ENCODE assay signal across 21 cellular contexts in the genomic region with DNA sequence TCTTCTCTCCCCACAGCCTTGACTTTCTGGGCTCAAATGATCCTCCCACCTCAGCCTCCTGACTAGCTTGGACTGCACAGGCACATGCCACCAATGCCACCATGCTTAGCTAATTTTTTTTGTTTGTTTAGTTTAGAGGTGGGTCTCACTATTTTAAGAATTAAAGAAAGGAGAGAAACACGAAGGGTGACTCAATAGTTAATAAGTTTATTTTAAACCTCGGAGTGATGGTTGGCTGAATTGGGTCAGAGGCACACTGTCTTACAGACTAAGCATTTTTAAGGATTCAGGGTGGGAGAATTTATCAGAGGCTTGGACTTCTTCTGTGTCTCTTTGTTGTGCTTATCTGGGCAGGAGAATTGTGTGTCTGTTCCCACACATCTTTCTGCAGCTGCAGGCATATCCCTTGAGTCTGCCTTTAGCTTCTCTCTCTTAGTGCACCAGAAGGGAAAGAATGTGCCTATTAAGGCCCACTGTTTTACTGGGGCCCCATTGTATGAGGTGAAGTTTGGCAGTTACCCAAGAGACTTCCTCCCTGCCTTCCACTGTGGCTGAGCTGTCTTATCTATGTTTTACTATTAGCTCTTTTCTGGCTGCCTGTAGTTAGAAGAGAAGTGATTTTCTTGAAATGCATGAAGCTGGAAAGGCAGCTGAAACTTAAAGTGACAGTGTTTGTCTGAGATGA.
DNase-seq lines count a peak whose midpoint lies in the region; ATAC-seq, FAIRE-seq and TF ChIP-seq lines count a peak whose summit lies in the region.
"Had no signal": no experiment of that assay in that cellular context is flagged by ENCODE, and none has a peak within 500 bp of the region (broad histone marks: within the 10 kb centered on the region; RNA-seq: fewer than 3 reads in every experiment).

No MANE protein-coding gene starts in this region.

- no peaks in the 10 kb centered on the region for H4K20me1 ChIP-seq in GM23338 (replicated peaks; ENCODE audit: insufficient read depth)

- H3K4me2 ChIP-seq in GM23338: no peak overlapping the region

- H3K4me3 ChIP-seq in Jurkat, Clone E6-1 (ENCODE audit: low read length): no peak overlapping the region
- H3K4me3 ChIP-seq in GM23338: no peak overlapping the region
- H3K4me3 ChIP-seq: MG63 had no signal

- H3K4me1 Mint-ChIP-seq in natural killer cell: no peaks in the 10 kb centered on the region
- no peaks in the 10 kb centered on the region for H3K4me1 Mint-ChIP-seq in GM23338
- H3K4me1 Mint-ChIP-seq in glutamatergic neuron (ENCODE audit: low read depth, unreplicated experiment): no peaks in the 10 kb centered on the region
- H3K4me1 Mint-ChIP-seq: CD14-positive monocyte had no signal

- H3K36me3 ChIP-seq in GM23338 (ENCODE audit: insufficient read depth): no peaks in the 10 kb centered on the region
- H3K36me3 ChIP-seq: MG63 had no signal

- H3K9me2 ChIP-seq in GM23338 (ENCODE audit: insufficient read depth): no peaks in the 10 kb centered on the region

- H3K4me1 ChIP-seq in GM23338 (ENCODE audit: insufficient read depth): no peaks in the 10 kb centered on the region

- H3K27ac Mint-ChIP-seq in natural killer cell (no peak overlapping the region), GM23338 (no peak overlapping the region), glutamatergic neuron (ENCODE audit: unreplicated experiment) (no peak overlapping the region)
- H3K27ac Mint-ChIP-seq: CD14-positive monocyte had no signal

- H3K79me2 ChIP-seq in GM23338 (replicated peaks; ENCODE audit: insufficient read depth): no peaks in the 10 kb centered on the region

- H2AFZ ChIP-seq in GM23338: no peak overlapping the region

- H3F3A ChIP-seq in GM23338 (replicated peaks; ENCODE audit: low read depth): no peaks in the 10 kb centered on the region

- H3K9me3 Mint-ChIP-seq in natural killer cell: peaks cover 12 to 16% of the 10 kb centered on the region in 2 donors
- peaks cover 97% of the 10 kb centered on the region for H3K9me3 Mint-ChIP-seq in GM23338
- H3K9me3 Mint-ChIP-seq in glutamatergic neuron (ENCODE audit: unreplicated experiment): peaks cover 12% of the 10 kb centered on the region

- intact Hi-C loops in natural killer cell (cut with micrococcal nuclease): no loop called here

- H3K27me3 Mint-ChIP-seq in natural killer cell (ENCODE audit: low read depth in 2 of 2) (no peaks in the 10 kb centered on the region), GM23338 (ENCODE audit: insufficient read depth, low read depth, poor library complexity) (peaks cover 1% of the 10 kb centered on the region), glutamatergic neuron (ENCODE audit: unreplicated experiment) (no peaks in the 10 kb centered on the region)

- no peak for TF ChIP-seq CTCF in natural killer cell (IDR thresholded peaks at IDR 0.05)
- TF ChIP-seq CTCF in GM23338 (conservative IDR thresholded peaks at IDR 0.05; ENCODE audit: low read depth in 2 of 2): no peak
- no peak for TF ChIP-seq CTCF in glutamatergic neuron (IDR thresholded peaks at IDR 0.05; ENCODE audit: partially characterized antibody, unreplicated experiment)

- ATAC-seq in natural killer cell: no peak
- no peak for ATAC-seq in GM23338
- ATAC-seq: Panc1, Right ventricle myocardium inferior had no signal

- H3K36me3 Mint-ChIP-seq in natural killer cell: peaks cover 8% of the 10 kb centered on the region
- peaks cover 21% of the 10 kb centered on the region for H3K36me3 Mint-ChIP-seq in GM23338 (ENCODE audit: low read depth)
- peaks cover 3% of the 10 kb centered on the region for H3K36me3 Mint-ChIP-seq in glutamatergic neuron (ENCODE audit: unreplicated experiment)
- H3K36me3 Mint-ChIP-seq: CD14-positive monocyte had no signal

- H3K4me3 Mint-ChIP-seq in natural killer cell (no peak overlapping the region), GM23338 (no peak overlapping the region), glutamatergic neuron (ENCODE audit: unreplicated experiment) (no peak overlapping the region)
- H3K4me3 Mint-ChIP-seq: CD14-positive monocyte had no signal

- peak; percentile 96 for FAIRE-seq in RCC 7860 (lab: Jason Lieb, UNC)
- FAIRE-seq: GM12892, H54 had no signal

- no peak overlapping the region for H3K27ac ChIP-seq in GM23338 (ENCODE audit: low read depth)

- DNase-seq in COLO829 (ENCODE audit: low spot score) (peak; percentile 32), RCC 7860 (ENCODE audit: low spot score) (peak; percentile 69), pons (ENCODE audit: low spot score) (peak; percentile 8), natural killer cell (no peak), Ammon's horn (ENCODE audit: low spot score) (no peak), GM23338 (ENCODE audit: low spot score) (no peak), glutamatergic neuron (no peak)
- peak; percentile 85 for DNase-seq in Jurkat, Clone E6-1 (ENCODE audit: low read depth, low spot score)
- DNase-seq: EL, Karpas-422, MG63, NCI-H1105, NCI-H2081 treated with DMSO at 0.1 percent for 48 hours, NCI-H510A, NCI-H748 treated with DMSO at 0.1 percent for 48 hours, SW 1271 had no signal

- H3K27me3 ChIP-seq in GM23338 (ENCODE audit: insufficient read depth): no peaks in the 10 kb centered on the region
- H3K27me3 ChIP-seq: MG63 had no signal

TF ChIP-seq in GM23338, 12 proteins besides CTCF, POLR2A, EP300 and RAD21 (continues in another document):
- TF ChIP-seq, protein P1, sequence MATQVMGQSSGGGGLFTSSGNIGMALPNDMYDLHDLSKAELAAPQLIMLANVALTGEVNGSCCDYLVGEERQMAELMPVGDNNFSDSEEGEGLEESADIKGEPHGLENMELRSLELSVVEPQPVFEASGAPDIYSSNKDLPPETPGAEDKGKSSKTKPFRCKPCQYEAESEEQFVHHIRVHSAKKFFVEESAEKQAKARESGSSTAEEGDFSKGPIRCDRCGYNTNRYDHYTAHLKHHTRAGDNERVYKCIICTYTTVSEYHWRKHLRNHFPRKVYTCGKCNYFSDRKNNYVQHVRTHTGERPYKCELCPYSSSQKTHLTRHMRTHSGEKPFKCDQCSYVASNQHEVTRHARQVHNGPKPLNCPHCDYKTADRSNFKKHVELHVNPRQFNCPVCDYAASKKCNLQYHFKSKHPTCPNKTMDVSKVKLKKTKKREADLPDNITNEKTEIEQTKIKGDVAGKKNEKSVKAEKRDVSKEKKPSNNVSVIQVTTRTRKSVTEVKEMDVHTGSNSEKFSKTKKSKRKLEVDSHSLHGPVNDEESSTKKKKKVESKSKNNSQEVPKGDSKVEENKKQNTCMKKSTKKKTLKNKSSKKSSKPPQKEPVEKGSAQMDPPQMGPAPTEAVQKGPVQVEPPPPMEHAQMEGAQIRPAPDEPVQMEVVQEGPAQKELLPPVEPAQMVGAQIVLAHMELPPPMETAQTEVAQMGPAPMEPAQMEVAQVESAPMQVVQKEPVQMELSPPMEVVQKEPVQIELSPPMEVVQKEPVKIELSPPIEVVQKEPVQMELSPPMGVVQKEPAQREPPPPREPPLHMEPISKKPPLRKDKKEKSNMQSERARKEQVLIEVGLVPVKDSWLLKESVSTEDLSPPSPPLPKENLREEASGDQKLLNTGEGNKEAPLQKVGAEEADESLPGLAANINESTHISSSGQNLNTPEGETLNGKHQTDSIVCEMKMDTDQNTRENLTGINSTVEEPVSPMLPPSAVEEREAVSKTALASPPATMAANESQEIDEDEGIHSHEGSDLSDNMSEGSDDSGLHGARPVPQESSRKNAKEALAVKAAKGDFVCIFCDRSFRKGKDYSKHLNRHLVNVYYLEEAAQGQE (IDR thresholded peaks at IDR 0.05; ENCODE audit: unreplicated experiment): no peak
- no peak for TF ChIP-seq POLR2AphosphoS5 (IDR thresholded peaks at IDR 0.05; ENCODE audit: low read depth)
- TF ChIP-seq STAT1 (IDR thresholded peaks at IDR 0.05; ENCODE audit: unreplicated experiment): no peak

Comparison
In these comparisons a context has a peak if more than half of its experiments do, and no peak if none do; other contexts are left out.
1. DNase-seq: peak in COLO829 (single experiment), Jurkat, Clone E6-1 (single experiment), RCC 7860 (single experiment) and pons (single experiment); none in natural killer cell (single experiment), Ammon's horn (single experiment), GM23338 (single experiment) and glutamatergic neuron (single experiment).